20 cellular contexts compared by ENCODE assay signal in the genomic region with DNA sequence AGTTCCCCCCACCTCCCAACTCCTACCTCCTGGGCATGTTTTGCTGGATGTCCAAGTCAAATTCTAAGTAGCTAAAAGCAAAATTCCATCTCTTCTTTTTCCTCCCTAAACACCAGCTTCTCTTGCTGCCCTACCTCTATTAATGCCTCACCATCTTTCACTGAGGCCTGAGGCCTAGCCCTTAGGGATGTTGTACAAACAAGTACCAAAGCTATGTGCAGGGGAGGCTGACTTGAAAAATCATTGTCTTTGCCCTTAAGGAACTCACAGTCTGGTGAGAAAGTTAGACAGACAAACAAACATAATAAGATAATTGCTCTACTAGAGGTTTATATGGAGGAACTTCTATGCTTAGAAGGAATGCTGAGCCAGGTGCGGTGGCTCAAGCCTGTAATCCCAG.
"Had no signal": no experiment of that assay in that cellular context is flagged by ENCODE, and none has a peak within 500 bp of the region (broad histone marks: within the 10 kb centered on the region; RNA-seq: fewer than 3 reads in every experiment).

No MANE protein-coding gene starts in this region.

- H3K27ac ChIP-seq: SJSA1, SK-N-MC had no signal

- FAIRE-seq: RCC 7860 had no signal

- H3K9me3 ChIP-seq: SJSA1 had no signal

- H3K36me3 ChIP-seq: SJSA1 had no signal

- H3K4me3 ChIP-seq: SJSA1, SK-N-MC had no signal

- H3K27me3 ChIP-seq: SJSA1 had no signal

- DNase-seq: KBM-7, MV-4-11, NCI-H1048, NCI-H1105, NCI-H1417, NCI-H1436 treated with DMSO at 0.1 percent for 48 hours, NCI-H187, NCI-H2029, NCI-H2081 treated with DMSO at 0.1 percent for 48 hours, NCI-H2171, NCI-H226, NCI-H446, NCI-H510A, NCI-H524 treated with DMSO at 0.1 percent for 48 hours, NCI-H774, Right ventricle myocardium superior, SIG-M5 had no signal
